Comparison of ENCODE assay signal across 8 cellular contexts in the genomic region with DNA sequence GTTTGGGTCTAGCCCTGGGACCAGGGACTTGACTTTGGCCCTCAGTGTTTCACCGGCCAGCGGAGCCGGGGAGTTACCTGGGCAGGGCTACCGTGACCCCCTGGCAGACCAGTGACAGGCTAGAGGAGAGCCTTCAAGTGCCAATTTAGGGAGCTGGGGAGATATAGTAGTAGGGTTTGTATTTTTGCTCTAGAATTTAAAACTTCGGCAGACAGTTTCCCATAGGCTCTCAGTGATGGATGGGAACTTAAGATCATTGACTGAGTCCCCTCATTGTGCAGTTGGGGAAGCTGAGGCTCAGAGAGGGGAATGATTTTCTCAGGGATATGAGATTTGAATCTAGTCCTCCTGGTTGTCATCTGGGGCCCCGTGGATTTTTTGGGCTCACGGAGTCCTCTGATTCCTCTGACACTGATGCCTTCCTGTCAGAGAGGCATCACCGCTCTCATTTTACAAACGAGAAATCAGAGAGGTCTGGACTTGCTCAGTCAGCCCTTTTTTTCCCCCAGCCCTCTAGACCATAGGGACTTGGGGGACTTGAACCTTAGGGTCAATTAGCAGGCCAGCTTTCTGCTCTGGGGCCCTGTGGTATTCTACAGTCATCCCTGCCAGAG. TPM values are rescaled to one million over a fixed set of nuclear protein-coding genes. Genes with fewer than 3 reads are reported as not detected.
A peak's percentile ranks its signal among the peaks of the same experiment; 100 is the strongest.
DNase-seq lines count a peak whose midpoint lies in the region; ATAC-seq, FAIRE-seq and TF ChIP-seq lines count a peak whose summit lies in the region.

No MANE protein-coding gene starts in this region.

- peak overlapping the region; percentile 94 for H3K4me2 ChIP-seq in hepatocyte

- H3K27ac ChIP-seq in hepatocyte = peak overlapping the region; percentile 99
- H3K27ac ChIP-seq in stomach smooth muscle (ENCODE audit: low read length) = peak overlapping the region; percentile 97
- no peak overlapping the region for H3K27ac ChIP-seq in small intestine (ENCODE audit: low read depth in 1 of 2, low read length in 1 of 2)

- no peaks in the 10 kb centered on the region for H3K9me2 ChIP-seq in hepatocyte (replicated peaks; ENCODE audit: insufficient read depth)

- no peaks in the 10 kb centered on the region for H4K20me1 ChIP-seq in hepatocyte (ENCODE audit: insufficient read depth, poor library complexity, severe bottlenecking)

- H3K4me3 ChIP-seq in hepatocyte (no peak overlapping the region), stomach smooth muscle (ENCODE audit: low read length in 2 of 2) (peak overlapping the region; percentile 80 to 81), small intestine (ENCODE audit: low read depth in 1 of 2, low read length in 2 of 2) (peak overlapping the region in 1 of 2 donors; percentile 47)

- H3K27me3 ChIP-seq in hepatocyte (no peaks in the 10 kb centered on the region), stomach smooth muscle (ENCODE audit: control insufficient read depth in 1 of 2, insufficient read depth in 2 of 2, low read length in 2 of 2) (no peaks in the 10 kb centered on the region), small intestine (ENCODE audit: control insufficient read depth in 2 of 2, insufficient read depth in 2 of 2, low read length in 2 of 2) (no peaks in the 10 kb centered on the region)

- H3K9me3 ChIP-seq in hepatocyte (ENCODE audit: low read depth) (no peaks in the 10 kb centered on the region), stomach smooth muscle (ENCODE audit: control insufficient read depth in 2 of 2, low read length in 2 of 2) (no peaks in the 10 kb centered on the region), small intestine (ENCODE audit: control insufficient read depth, low read depth) (no peaks in the 10 kb centered on the region)

- no peak for TF ChIP-seq CTCF in hepatocyte (IDR thresholded peaks at IDR 0.05; ENCODE audit: poor library complexity)

- no peak for FAIRE-seq in small intestine (lab: Jason Lieb, UNC)

- DNase-seq in T-helper 1 cell (no peak), T-cell (no peak), hepatocyte (ENCODE audit: low spot score) (peak; percentile 4), cortex of kidney (lab: John Stamatoyannopoulos, UW) (no peak), small intestine (no peak), iPS-NIHi7 (ENCODE audit: extremely low spot score) (no peak)

- H3K9ac ChIP-seq in stomach smooth muscle (ENCODE audit: low read length in 2 of 2) = peak overlapping the region; percentile 16 to 42

- H3K36me3 Mint-ChIP-seq in T-helper 1 cell treated with Interleukin-12 subunit alpha and Interleukin-12 subunit beta and Interleukin-4 antibody, amounts not matched to agents 30 μg/mL and 1 μg/mL, for 36 hours (ENCODE audit: low read depth) = no peaks in the 10 kb centered on the region
- no peaks in the 10 kb centered on the region for H3K36me3 Mint-ChIP-seq in T-cell

- CTCF ChIA-PET in T-cell (lab: Charles Lee) = interaction anchor here (0.5 to 3.3 kb wide), 19 partner anchors 9 to 629 kb away, joined by 3 to 35 read pairs (median 4); a partner anchor contains a TSS

- H3K36me3 ChIP-seq in hepatocyte (replicated peaks; ENCODE audit: insufficient read depth, low read depth) (no peaks in the 10 kb centered on the region), stomach smooth muscle (ENCODE audit: control insufficient read depth in 2 of 2, insufficient read depth in 2 of 2, low read length in 2 of 2) (no peaks in the 10 kb centered on the region), small intestine (ENCODE audit: control insufficient read depth in 2 of 2, insufficient read depth in 2 of 2, low read length in 2 of 2) (no peaks in the 10 kb centered on the region)

- ATAC-seq in T-cell (replicated peaks in 1 of 4) = peak in 2 of 4 experiments; percentile 22 to 27

- H3K4me1 Mint-ChIP-seq in T-helper 1 cell treated with Interleukin-12 subunit alpha and Interleukin-12 subunit beta and Interleukin-4 antibody, amounts not matched to agents 30 μg/mL and 1 μg/mL, for 36 hours (ENCODE audit: low read depth) = peaks cover 21% of the 10 kb centered on the region
- H3K4me1 Mint-ChIP-seq in T-cell = peaks cover 28 to 41% (median 37%) of the 10 kb centered on the region in 3 donors

- POLR2A ChIA-PET in T-cell (lab: Charles Lee) = interaction anchor here (0.6 to 0.7 kb wide), 2 partner anchors 194 to 289 kb away, joined by 3 to 11 read pairs; no protein-coding TSS in a partner anchor

- no peaks in the 10 kb centered on the region for H3K79me2 ChIP-seq in hepatocyte

- no peak overlapping the region for H2AFZ ChIP-seq in hepatocyte

- H3K27me3 Mint-ChIP-seq in T-helper 1 cell treated with Interleukin-12 subunit alpha and Interleukin-12 subunit beta and Interleukin-4 antibody, amounts not matched to agents 30 μg/mL and 1 μg/mL, for 36 hours (ENCODE audit: low read depth) = peaks cover 40% of the 10 kb centered on the region
- peaks cover 0 to 5% of the 10 kb centered on the region in 2 donors for H3K27me3 Mint-ChIP-seq in T-cell

- H3K9me3 Mint-ChIP-seq in T-helper 1 cell treated with Interleukin-12 subunit alpha and Interleukin-12 subunit beta and Interleukin-4 antibody, amounts not matched to agents 30 μg/mL and 1 μg/mL, for 36 hours = no peaks in the 10 kb centered on the region
- no peaks in the 10 kb centered on the region for H3K9me3 Mint-ChIP-seq in T-cell

- H3K4me1 ChIP-seq in hepatocyte (ENCODE audit: insufficient read depth) (peaks cover 35% of the 10 kb centered on the region), stomach smooth muscle (ENCODE audit: control insufficient read depth, insufficient read depth, low read length) (peaks cover 39% of the 10 kb centered on the region), small intestine (ENCODE audit: control insufficient read depth in 2 of 2, insufficient read depth in 1 of 2, low read depth in 1 of 2, low read length in 1 of 2) (peaks cover 0 to 6% of the 10 kb centered on the region in 2 donors)

- WGBS in hepatocyte (ENCODE audit: low lambda C conversion rate, missing lambda C conversion rate) = 33% methylated on average over 9 of the region's 9 CpGs
- 12 to 21% (median 16%) methylated on average over 9 of the region's 9 CpGs for WGBS in small intestine, 3 donors

- peak overlapping the region; percentile 84 for H3K4me3 Mint-ChIP-seq in T-helper 1 cell treated with Interleukin-12 subunit alpha and Interleukin-12 subunit beta and Interleukin-4 antibody, amounts not matched to agents 30 μg/mL and 1 μg/mL, for 36 hours
- peak overlapping the region; percentile 79 to 88 (median 85) for H3K4me3 Mint-ChIP-seq in T-cell

- no peak overlapping the region for H3K27ac Mint-ChIP-seq in T-helper 1 cell treated with Interleukin-12 subunit alpha and Interleukin-12 subunit beta and Interleukin-4 antibody, amounts not matched to agents 30 μg/mL and 1 μg/mL, for 36 hours
- H3K27ac Mint-ChIP-seq in T-cell = peak overlapping the region in 1 of 2 donors; percentile 79

RNA-seq across cellular contexts. Expression of a gene that starts 58.3 kb away (rescaled TPM):
- 1 to 10 TPM in 2 of 5 donors, under 1 TPM in 3; 0.60 to 1.4 (median 0.93) TPM for total RNA-seq in T-cell
- total RNA-seq in hepatocyte = 6.7 and 13.8 TPM in 2 replicates
- polyA plus RNA-seq in hepatocyte = 9.3 and 20.0 TPM in 2 replicates
- 100 to 1,000 TPM in 1 of 3 donors, 10 to 100 TPM in 2; 30.4 to 101 (median 58.9) TPM for polyA plus RNA-seq in small intestine

Comparison
In these comparisons a context has a peak if more than half of its experiments do, and no peak if none do; other contexts are left out.
1. H3K27ac ChIP-seq: peak in hepatocyte (single experiment) and stomach smooth muscle (single experiment); none in small intestine (0 of 2).